ENCODE assay signal across 33 cellular contexts in genomic region chr4:69576251-69576877, GRCh38.
"Had no signal": no experiment of that assay in that cellular context is flagged by ENCODE, and none has a peak within 500 bp of the region (broad histone marks: within the 10 kb centered on the region; RNA-seq: fewer than 3 reads in every experiment).

No MANE protein-coding gene starts in this region.

- H3K9me3 Mint-ChIP-seq: activated B cell treated with CpG ODN at 0.5 μM for 24 hours; activated CD4-positive, alpha-beta memory T cell treated with anti-CD3 and anti-CD28 coated beads, Interleukin-2, amount 10 ng/mL, durations not matched to agents 7 days and 5 days had no signal

- H3K4me3 ChIP-seq: ascending aorta, cardiac muscle cell, Peyer's patch had no signal

- H3K4me1 ChIP-seq: ascending aorta, Peyer's patch had no signal

- DNase-seq: activated B cell treated with CpG ODN at 0.5 μM for 24 hours; activated CD4-positive, alpha-beta memory T cell treated with anti-CD3 and anti-CD28 coated beads, Interleukin-2, amount 10 ng/mL, durations not matched to agents 7 days and 5 days; activated CD4-positive, alpha-beta T cell treated with anti-CD3 and anti-CD28 coated beads for 1 hour; activated CD4-positive, alpha-beta T cell treated with anti-CD3 and anti-CD28 coated beads for 48 hours; activated CD8-positive, alpha-beta memory T cell treated with anti-CD3 and anti-CD28 coated beads for 24 hours; activated CD8-positive, alpha-beta memory T cell treated with anti-CD3 and anti-CD28 coated beads, Interleukin-2, amount 10 ng/mL, durations not matched to agents 7 days and 5 days; activated naive CD4-positive, alpha-beta T cell treated with anti-CD3 and anti-CD28 coated beads, Interleukin-2, amount 50 U/mL, for 16 hours; activated naive CD8-positive, alpha-beta T cell treated with anti-CD3 and anti-CD28 coated beads for 36 hours; activated T-cell treated with anti-CD3 and anti-CD28 coated beads, Interleukin-2, amount 50 U/mL, for 24 hours; amniotic stem cell; MM.1S; MV-4-11; NCI-H1092; NCI-H1436 treated with DMSO at 0.1 percent for 48 hours; NCI-H187; NCI-H2029 treated with DMSO at 0.1 percent for 48 hours; NCI-H2107; NCI-H2171; NCI-H510A; NCI-H526; NCI-H748 treated with DMSO at 0.1 percent for 48 hours; NK-92 treated with Interleukin-12 subunit alpha and Interleukin-12 subunit beta, amount 100 ng/mL, for 24 hours; PC-3; Peyer's patch; RPMI8226; SW 1271; T-helper 1 cell; T-helper 2 cell; T-helper 9 cell had no signal

- H3K4me3 Mint-ChIP-seq: activated B cell treated with CpG ODN at 0.5 μM for 24 hours; activated CD4-positive, alpha-beta memory T cell treated with anti-CD3 and anti-CD28 coated beads, Interleukin-2, amount 10 ng/mL, durations not matched to agents 7 days and 5 days; activated CD8-positive, alpha-beta memory T cell treated with anti-CD3 and anti-CD28 coated beads, Interleukin-2, amount 10 ng/mL, durations not matched to agents 7 days and 5 days; activated naive CD8-positive, alpha-beta T cell treated with anti-CD3 and anti-CD28 coated beads for 36 hours; activated T-cell treated with anti-CD3 and anti-CD28 coated beads, Interleukin-2, amount 50 U/mL, for 24 hours had no signal

- H3K27ac Mint-ChIP-seq: activated B cell treated with CpG ODN at 0.5 μM for 24 hours; activated CD4-positive, alpha-beta memory T cell treated with anti-CD3 and anti-CD28 coated beads, Interleukin-2, amount 10 ng/mL, durations not matched to agents 7 days and 5 days; activated CD8-positive, alpha-beta memory T cell treated with anti-CD3 and anti-CD28 coated beads, Interleukin-2, amount 10 ng/mL, durations not matched to agents 7 days and 5 days; activated naive CD8-positive, alpha-beta T cell treated with anti-CD3 and anti-CD28 coated beads for 36 hours; activated T-cell treated with anti-CD3 and anti-CD28 coated beads, Interleukin-2, amount 50 U/mL, for 24 hours had no signal

- H3K4me1 Mint-ChIP-seq: activated B cell treated with CpG ODN at 0.5 μM for 24 hours; activated CD4-positive, alpha-beta memory T cell treated with anti-CD3 and anti-CD28 coated beads, Interleukin-2, amount 10 ng/mL, durations not matched to agents 7 days and 5 days; activated CD8-positive, alpha-beta memory T cell treated with anti-CD3 and anti-CD28 coated beads, Interleukin-2, amount 10 ng/mL, durations not matched to agents 7 days and 5 days; activated naive CD8-positive, alpha-beta T cell treated with anti-CD3 and anti-CD28 coated beads for 36 hours had no signal

- H3K36me3 ChIP-seq: ascending aorta, cardiac muscle cell, Peyer's patch had no signal

- H3K36me3 Mint-ChIP-seq: activated CD8-positive, alpha-beta memory T cell treated with anti-CD3 and anti-CD28 coated beads, Interleukin-2, amount 10 ng/mL, durations not matched to agents 7 days and 5 days; activated naive CD8-positive, alpha-beta T cell treated with anti-CD3 and anti-CD28 coated beads for 36 hours had no signal

- H3K27ac ChIP-seq: ascending aorta, cardiac muscle cell, KMS-11, Peyer's patch, VCaP had no signal

- H3K27me3 ChIP-seq: ascending aorta, cardiac muscle cell, Peyer's patch had no signal

- ATAC-seq: activated CD8-positive, alpha-beta memory T cell treated with anti-CD3 and anti-CD28 coated beads, Interleukin-2, amount 10 ng/mL, durations not matched to agents 7 days and 5 days; PC-3 had no signal

- H3K9me3 ChIP-seq: ascending aorta, Peyer's patch had no signal

- H3K27me3 Mint-ChIP-seq: activated B cell treated with CpG ODN at 0.5 μM for 24 hours; activated CD4-positive, alpha-beta memory T cell treated with anti-CD3 and anti-CD28 coated beads, Interleukin-2, amount 10 ng/mL, durations not matched to agents 7 days and 5 days; activated CD8-positive, alpha-beta memory T cell treated with anti-CD3 and anti-CD28 coated beads, Interleukin-2, amount 10 ng/mL, durations not matched to agents 7 days and 5 days; activated naive CD8-positive, alpha-beta T cell treated with anti-CD3 and anti-CD28 coated beads for 36 hours; activated T-cell treated with anti-CD3 and anti-CD28 coated beads, Interleukin-2, amount 50 U/mL, for 24 hours had no signal
